ENCODE assay signal across 10 cellular contexts in genomic region chr15:67822537-67823370, GRCh38. TPM values are rescaled to one million over a fixed set of nuclear protein-coding genes. Genes with fewer than 3 reads are reported as not detected.
DNase-seq lines count a peak whose midpoint lies in the region; ATAC-seq and TF ChIP-seq lines count a peak whose summit lies in the region.
"Had no signal": no experiment of that assay in that cellular context is flagged by ENCODE, and none has a peak within 500 bp of the region (broad histone marks: within the 10 kb centered on the region; RNA-seq: fewer than 3 reads in every experiment).

No MANE protein-coding gene starts in this region.

- no peaks in the 10 kb centered on the region for H3K9me3 Mint-ChIP-seq in CD4-positive, alpha-beta T cell
- H3K9me3 Mint-ChIP-seq in WTC11 = no peaks in the 10 kb centered on the region
- no peaks in the 10 kb centered on the region for H3K9me3 Mint-ChIP-seq in natural killer cell treated with Interleukin-12 subunit alpha and Interleukin-12 subunit beta and Interleukin-15 and Interleukin-18, amount 100 ng/mL, for 72 hours

- POLR2A ChIA-PET in CD4-positive, alpha-beta T cell (lab: Charles Lee) = no interaction called here
- POLR2A ChIA-PET in WTC11 (lab: Charles Lee) = no interaction called here

- ATAC-seq in CD4-positive, alpha-beta T cell (ENCODE audit: poor library complexity) = no peak
- no peak for ATAC-seq in WTC11
- peak in 1 of 2 donors; percentile 20 for ATAC-seq in natural killer cell treated with Interleukin-12 subunit alpha and Interleukin-12 subunit beta and Interleukin-15 and Interleukin-18, amount 100 ng/mL, for 72 hours

- intact Hi-C loops in CD4-positive, alpha-beta T cell (cut with DNase I, micrococcal nuclease) = no loop called here

- peaks cover 56% of the 10 kb centered on the region for H3K4me1 Mint-ChIP-seq in CD4-positive, alpha-beta T cell (ENCODE audit: low read depth)
- H3K4me1 Mint-ChIP-seq in WTC11 = peaks cover 53% of the 10 kb centered on the region
- H3K4me1 Mint-ChIP-seq in natural killer cell treated with Interleukin-12 subunit alpha and Interleukin-12 subunit beta and Interleukin-15 and Interleukin-18, amount 100 ng/mL, for 72 hours (ENCODE audit: low read depth in 2 of 2) = peaks cover 20 to 25% of the 10 kb centered on the region in 2 donors

- no peak overlapping the region for H3K27ac Mint-ChIP-seq in CD4-positive, alpha-beta T cell
- H3K27ac Mint-ChIP-seq in WTC11 = no peak overlapping the region
- H3K27ac Mint-ChIP-seq in natural killer cell treated with Interleukin-12 subunit alpha and Interleukin-12 subunit beta and Interleukin-15 and Interleukin-18, amount 100 ng/mL, for 72 hours = no peak overlapping the region

- peaks cover 83% of the 10 kb centered on the region for H3K27me3 ChIP-seq in CD4-positive, alpha-beta T cell (ENCODE audit: control insufficient read depth, insufficient read depth, low read length)

- no peaks in the 10 kb centered on the region for H3K36me3 Mint-ChIP-seq in CD4-positive, alpha-beta T cell (ENCODE audit: low read depth)
- no peaks in the 10 kb centered on the region; the same call in 1 of the 2 replicates for H3K36me3 Mint-ChIP-seq in WTC11
- H3K36me3 Mint-ChIP-seq in natural killer cell treated with Interleukin-12 subunit alpha and Interleukin-12 subunit beta and Interleukin-15 and Interleukin-18, amount 100 ng/mL, for 72 hours = no peaks in the 10 kb centered on the region

- no peak for DNase-seq in CD4-positive, alpha-beta T cell
- peak; percentile 59 for DNase-seq in GM20000 (ENCODE audit: low spot score)
- no peak for DNase-seq in WTC11 (ENCODE audit: low spot score)
- DNase-seq in natural killer cell treated with Interleukin-12 subunit alpha and Interleukin-12 subunit beta and Interleukin-15 and Interleukin-18, amount 100 ng/mL, for 72 hours (ENCODE audit: low spot score) = no peak
- no peak for DNase-seq in SIG-M5 (lab: John Stamatoyannopoulos, UW)
- no peak for DNase-seq in NCI-H187 (lab: John Stamatoyannopoulos, UW)
- DNase-seq in occipital lobe (lab: John Stamatoyannopoulos, UW) = no peak

- CTCF ChIA-PET in CD4-positive, alpha-beta T cell (lab: Charles Lee) = no interaction called here
- CTCF ChIA-PET in WTC11 (lab: Charles Lee) = interaction anchor here (0.7 to 5.0 kb wide), 4 partner anchors 9 to 360 kb away, joined by 3 to 31 read pairs (median 4); no protein-coding TSS in a partner anchor

- no peak overlapping the region for H3K27ac ChIP-seq in CD4-positive, alpha-beta T cell (ENCODE audit: low read depth, low read length)

- H3K4me3 Mint-ChIP-seq in CD4-positive, alpha-beta T cell = peak overlapping the region; percentile 25
- peak overlapping the region; percentile 68 for H3K4me3 Mint-ChIP-seq in WTC11
- H3K4me3 Mint-ChIP-seq in natural killer cell treated with Interleukin-12 subunit alpha and Interleukin-12 subunit beta and Interleukin-15 and Interleukin-18, amount 100 ng/mL, for 72 hours = peak overlapping the region; percentile 41

- H3K27me3 Mint-ChIP-seq in CD4-positive, alpha-beta T cell = peaks cover 82% of the 10 kb centered on the region
- peaks cover 96% of the 10 kb centered on the region for H3K27me3 Mint-ChIP-seq in WTC11 (ENCODE audit: low read depth)
- peaks cover 43 to 51% of the 10 kb centered on the region in 2 donors for H3K27me3 Mint-ChIP-seq in natural killer cell treated with Interleukin-12 subunit alpha and Interleukin-12 subunit beta and Interleukin-15 and Interleukin-18, amount 100 ng/mL, for 72 hours

- no peaks in the 10 kb centered on the region for H3K9me3 ChIP-seq in CD4-positive, alpha-beta T cell (ENCODE audit: control insufficient read depth, low read length)

- no peak for TF ChIP-seq CTCF in CD4-positive, alpha-beta T cell (IDR thresholded peaks at IDR 0.05)
- TF ChIP-seq CTCF in GM20000 (IDR thresholded peaks at IDR 0.05; ENCODE audit: extremely low read depth, missing control alignments) (no peak), WTC11 (IDR thresholded peaks at IDR 0.05) (no peak)

TF ChIP-seq in WTC11, 78 proteins besides CTCF, POLR2A, EP300 and RAD21:
- TF ChIP-seq PRDM15 (CRISPR knock-in tag; IDR thresholded peaks at IDR 0.05) = peak; percentile 16; the same call in 1 of the 2 replicates
- no peak for TF ChIP-seq FOXP1 (CRISPR knock-in tag; IDR thresholded peaks at IDR 0.05; ENCODE audit: borderline replicate concordance)

RNA-seq across cellular contexts. Expression of gene SKOR1, which starts 2.6 kb away (rescaled TPM):
- total RNA-seq in CD4-positive, alpha-beta T cell = 1 to 10 TPM; 1.8 to 2.2 TPM
- total RNA-seq in WTC11 (2021) (0.09 to 0.22 TPM (median 0.11 TPM) in 3 replicates), occipital lobe (0.16 TPM)
- total RNA-seq in natural killer cell treated with Interleukin-12 subunit alpha and Interleukin-12 subunit beta and Interleukin-15 and Interleukin-18, amount 100 ng/mL, for 72 hours = under 1 TPM; 0.42 to 0.48 TPM
- total RNA-seq: fibroblast of villous mesenchyme had no signal

RNA-seq across cellular contexts. Expression of gene RNU6-1, which starts 17.1 kb away (rescaled TPM):
- not detected for total RNA-seq in CD4-positive, alpha-beta T cell
- total RNA-seq in WTC11 (2021) (not detected in 3 replicates), occipital lobe (not detected)
- total RNA-seq in natural killer cell treated with Interleukin-12 subunit alpha and Interleukin-12 subunit beta and Interleukin-15 and Interleukin-18, amount 100 ng/mL, for 72 hours = not detected
- total RNA-seq: fibroblast of villous mesenchyme, mucosa of gallbladder, NCI-H460 had no signal
